In genomic region chr21:33492571-33492970, GRCh38 we compare ENCODE assay signal across 16 cellular contexts. TPM values are rescaled to one million over a fixed set of nuclear protein-coding genes. Genes with fewer than 3 reads are reported as not detected.
A peak's percentile ranks its signal among the peaks of the same experiment; 100 is the strongest.
DNase-seq lines count a peak whose midpoint lies in the region; ATAC-seq, FAIRE-seq and TF ChIP-seq lines count a peak whose summit lies in the region.
"Had no signal": no experiment of that assay in that cellular context is flagged by ENCODE, and none has a peak within 500 bp of the region (broad histone marks: within the 10 kb centered on the region; RNA-seq: fewer than 3 reads in every experiment).

No MANE protein-coding gene starts in this region.

- peaks cover 4% of the 10 kb centered on the region; the same call in 1 of the 3 replicates for H3K4me1 ChIP-seq in A549
- no peaks in the 10 kb centered on the region for H3K4me1 ChIP-seq in Caco-2
- peaks cover 0 to 15% (median 0%) of the 10 kb centered on the region in 3 donors for H3K4me1 ChIP-seq in gastroesophageal sphincter

- in situ Hi-C loops in KBM-7 (cut with MboI; ENCODE audit: low pct_unique_long_range_greater_than_20kb, low sequenced_read_pairs), result no loop called here

- TF ChIP-seq RAD21 in A549 (conservative IDR thresholded peaks at IDR 0.05 in 1 of 2, IDR thresholded peaks at IDR 0.05 in 1 of 2), result no peak

- TF ChIP-seq POLR2A in A549 (IDR thresholded peaks at IDR 0.05; ENCODE audit: low read length), result no peak
- TF ChIP-seq POLR2A in gastroesophageal sphincter (IDR thresholded peaks at IDR 0.05), result no peak

- no peak overlapping the region for H3K27ac Mint-ChIP-seq in Caco-2 (ENCODE audit: unreplicated experiment)
- peak overlapping the region; percentile 90 for H3K27ac Mint-ChIP-seq in dendritic cell treated with granulocyte-macrophage colony-stimulating factor and Interleukin-4, amounts not matched to agents 40 ng/mL and 50 ng/mL, for 4 days

- DNase-seq in A549 (ENCODE audit: low read depth in 1 of 2, low spot score in 1 of 2) (no peak), Caco-2 (no peak), OCI-M1 (lab: John Stamatoyannopoulos, UW) (peak; percentile 29), iPS-NIHi7 (ENCODE audit: extremely low spot score) (no peak), NCI-H774 (lab: John Stamatoyannopoulos, UW) (no peak), KBM-7 (no peak)
- DNase-seq: CD8-positive, alpha-beta memory T cell; left colon; NCI-H187; nucleus accumbens; stimulated activated CD4-positive, alpha-beta T cell treated with anti-CD3 and anti-CD28 coated beads, Interleukin-2, amount 100 ng/mL, for 24 hours; stomach had no signal

- peak overlapping the region; percentile 79; the same call in 1 of the 3 replicates for H3K4me2 ChIP-seq in A549

- no peaks in the 10 kb centered on the region for H3K27me3 ChIP-seq in Caco-2 (replicated peaks; ENCODE audit: control insufficient read depth, insufficient read depth, low read length)
- H3K27me3 ChIP-seq in gastroesophageal sphincter, result no peaks in the 10 kb centered on the region
- H3K27me3 ChIP-seq: stomach had no signal

- intact Hi-C loops in Caco-2 (cut with micrococcal nuclease; ENCODE audit: unreplicated experiment), result no loop called here
- intact Hi-C loops in dendritic cell treated with granulocyte-macrophage colony-stimulating factor and Interleukin-4, amounts not matched to agents 40 ng/mL and 50 ng/mL, for 4 days (cut with micrococcal nuclease), result loop anchor here (5.0 kb wide), 1 partner anchor 50 kb away; the partner anchor contains the start of genes GART and SON

- H3K9me3 Mint-ChIP-seq in Caco-2 (ENCODE audit: unreplicated experiment), result no peaks in the 10 kb centered on the region
- H3K9me3 Mint-ChIP-seq in dendritic cell treated with granulocyte-macrophage colony-stimulating factor and Interleukin-4, amounts not matched to agents 40 ng/mL and 50 ng/mL, for 4 days, result no peaks in the 10 kb centered on the region
- H3K9me3 Mint-ChIP-seq: CD8-positive, alpha-beta memory T cell had no signal

- H3K4me3 ChIP-seq in A549, result no peak overlapping the region
- H3K4me3 ChIP-seq in Caco-2 (ENCODE audit: low read depth, low read length), result no peak overlapping the region
- H3K4me3 ChIP-seq in gastroesophageal sphincter, result no peak overlapping the region

- TF ChIP-seq CTCF in A549 (IDR thresholded peaks at IDR 0.05) (no peak), Caco-2 (IDR thresholded peaks at IDR 0.05; ENCODE audit: insufficient read depth in 1 of 2, low read depth in 1 of 2, low read length in 1 of 2, severe bottlenecking in 1 of 2, unreplicated experiment in 1 of 2) (no peak), gastroesophageal sphincter (IDR thresholded peaks at IDR 0.05) (no peak)

- ATAC-seq in A549 (no peak), gastroesophageal sphincter (no peak)

- no TSS peak for BruUV-seq in Caco-2 (replicated peaks; lab: Mats Ljungman, UMichigan)

- no peak for TF ChIP-seq EP300 in A549 (IDR thresholded peaks at IDR 0.05)
- no peak for TF ChIP-seq EP300 in gastroesophageal sphincter (IDR thresholded peaks at IDR 0.05)

- CTCF ChIA-PET in A549 (lab: Yijun Ruan, JAX) (interaction anchor here (2.7 kb wide), 1 partner anchor 12 kb away, joined by 11 read pairs; the partner anchor contains the start of gene TMEM50B), Caco-2 (lab: Charles Lee) (no interaction called here)

- H3K36me3 ChIP-seq in Caco-2 (ENCODE audit: control insufficient read depth, insufficient read depth, low read length) (no peaks in the 10 kb centered on the region), gastroesophageal sphincter (no peaks in the 10 kb centered on the region)

- POLR2A ChIA-PET in A549 (lab: Yijun Ruan, JAX), result interaction anchor here (0.6 kb wide), 1 partner anchor 13 kb away, joined by 3 read pairs; the partner anchor contains the start of gene TMEM50B
- POLR2A ChIA-PET in Caco-2 (lab: Charles Lee), result no interaction called here

- H3K4me1 Mint-ChIP-seq in Caco-2 (ENCODE audit: low read depth, unreplicated experiment), result peaks cover 8% of the 10 kb centered on the region
- H3K4me1 Mint-ChIP-seq in dendritic cell treated with granulocyte-macrophage colony-stimulating factor and Interleukin-4, amounts not matched to agents 40 ng/mL and 50 ng/mL, for 4 days (ENCODE audit: low read depth), result no peaks in the 10 kb centered on the region

- no peak overlapping the region for H3K27ac ChIP-seq in A549
- peak overlapping the region in 1 of 4 donors; percentile 86 for H3K27ac ChIP-seq in gastroesophageal sphincter

- H3K27me3 Mint-ChIP-seq in Caco-2 (ENCODE audit: insufficient read depth, unreplicated experiment), result no peaks in the 10 kb centered on the region
- peaks cover 2% of the 10 kb centered on the region for H3K27me3 Mint-ChIP-seq in dendritic cell treated with granulocyte-macrophage colony-stimulating factor and Interleukin-4, amounts not matched to agents 40 ng/mL and 50 ng/mL, for 4 days

- peaks cover 18% of the 10 kb centered on the region for H3K36me3 Mint-ChIP-seq in Caco-2 (ENCODE audit: insufficient read depth, unreplicated experiment)
- peaks cover 19% of the 10 kb centered on the region for H3K36me3 Mint-ChIP-seq in dendritic cell treated with granulocyte-macrophage colony-stimulating factor and Interleukin-4, amounts not matched to agents 40 ng/mL and 50 ng/mL, for 4 days (ENCODE audit: low read depth)

- H3K9me3 ChIP-seq in A549 (no peaks in the 10 kb centered on the region), Caco-2 (no peaks in the 10 kb centered on the region), gastroesophageal sphincter (no peaks in the 10 kb centered on the region)
- H3K9me3 ChIP-seq: stomach had no signal

- peak overlapping the region; percentile 80 for H3K4me3 Mint-ChIP-seq in Caco-2 (ENCODE audit: unreplicated experiment)
- no peak overlapping the region for H3K4me3 Mint-ChIP-seq in dendritic cell treated with granulocyte-macrophage colony-stimulating factor and Interleukin-4, amounts not matched to agents 40 ng/mL and 50 ng/mL, for 4 days

- FAIRE-seq in A549 (lab: Jason Lieb, UNC), result no peak
- FAIRE-seq: colon, TTC549 had no signal

- 35% methylated on average over 2 of the region's 2 CpGs for WGBS in A549 (ENCODE audit: missing lambda C conversion rate)
- 44 to 63% methylated on average over 2 of the region's 2 CpGs for whole genome bisulfite sequencing in gastroesophageal sphincter (ENCODE audit: low coverage in 1 of 2), 2 donors

TF ChIP-seq in A549, 52 proteins besides CTCF, POLR2A, EP300 and RAD21:
- TF ChIP-seq CEBPB (IDR thresholded peaks at IDR 0.05) (0 out of 4 replicates have a peak, but pooled peaks of 1 of the 2 experiments have one; percentile 6), ZC3H11A (IDR thresholded peaks at IDR 0.05) (no peak), MYC (IDR thresholded peaks at IDR 0.05; ENCODE audit: borderline replicate concordance, low read length) (no peak)

RNA-seq across cellular contexts. Expression of gene DNAJC28, which starts 1.1 kb away (rescaled TPM):
- polyA plus RNA-seq in A549 (2011; rRNA removed) (0.83 and 1.1 TPM in 2 replicates), A549 (2017; fragmentation: RNase III; extraction: RNeasy Plus Mini Kit Qiagen cat#74134 plus additional on column Dnase treatment) (0.51 to 1.0 TPM (median 0.75 TPM) in 3 replicates)
- polyA plus RNA-seq in A549 (2012; cell fraction: cytosol; rRNA removed), result 0.08 and 0.12 TPM in 2 replicates
- 0.05 TPM in 1 of 2 replicates, not detected in the other for polyA plus RNA-seq in A549 (2012; cell fraction: nucleus; rRNA removed)
- not detected in 2 replicates for polyA minus RNA-seq in A549 (2011; rRNA and poly(A)+ RNA removed)
- total RNA-seq in Caco-2 (2022) (2.5 and 2.7 TPM in 2 replicates), gastroesophageal sphincter (1 to 10 TPM in 3 of 4 donors, under 1 TPM in 1; 0.67 to 4.1 (median 2.7) TPM)

RNA-seq across cellular contexts. Expression of gene TMEM50B, which starts 12.8 kb away (rescaled TPM):
- polyA plus RNA-seq in A549 (2011; rRNA removed) (17.6 and 19.4 TPM in 2 replicates), A549 (2017; fragmentation: RNase III; extraction: RNeasy Plus Mini Kit Qiagen cat#74134 plus additional on column Dnase treatment) (10.1 to 12.1 TPM (median 11.1 TPM) in 3 replicates)
- 8.2 and 8.6 TPM in 2 replicates for polyA plus RNA-seq in A549 (2012; cell fraction: cytosol; rRNA removed)
- 14.6 and 24.9 TPM in 2 replicates for polyA plus RNA-seq in A549 (2012; cell fraction: nucleus; rRNA removed)
- 2.8 TPM in 2 replicates for polyA minus RNA-seq in A549 (2011; rRNA and poly(A)+ RNA removed)
- total RNA-seq in Caco-2 (2022) (21.0 and 25.9 TPM in 2 replicates), gastroesophageal sphincter (100 to 1,000 TPM in 1 of 4 donors, 10 to 100 TPM in 3; 56.4 to 175 (median 90.0) TPM)

RNA-seq across cellular contexts. Expression of gene GART, which starts 49.3 kb away (rescaled TPM):
- 42.3 and 61.6 TPM in 2 replicates for polyA plus RNA-seq in A549 (2011; rRNA removed)
- polyA plus RNA-seq in A549 (2012; cell fraction: cytosol; rRNA removed), result 10.8 and 13.8 TPM in 2 replicates
- 10.9 and 29.9 TPM in 2 replicates for polyA plus RNA-seq in A549 (2012; cell fraction: nucleus; rRNA removed)
- 66.2 to 70.2 TPM (median 68.0 TPM) in 3 replicates for polyA plus RNA-seq in A549 (2017; fragmentation: RNase III; extraction: RNeasy Plus Mini Kit Qiagen cat#74134 plus additional on column Dnase treatment)
- polyA minus RNA-seq in A549 (2011; rRNA and poly(A)+ RNA removed), result 32.6 and 34.6 TPM in 2 replicates
- total RNA-seq in Caco-2 (2022), result 134 and 147 TPM in 2 replicates
- total RNA-seq in gastroesophageal sphincter, result 10 to 100 TPM; 41.8 to 74.2 (median 67.6) TPM

RNA-seq across cellular contexts. Expression of gene SON, which starts 50.3 kb away (rescaled TPM):
- polyA plus RNA-seq in A549 (2011; rRNA removed), result 75.3 and 109 TPM in 2 replicates
- polyA plus RNA-seq in A549 (2012; cell fraction: cytosol; rRNA removed), result 24.4 and 27.7 TPM in 2 replicates
- polyA plus RNA-seq in A549 (2012; cell fraction: nucleus; rRNA removed), result 45.4 and 80.0 TPM in 2 replicates
- 95.9 to 113 TPM (median 108 TPM) in 3 replicates for polyA plus RNA-seq in A549 (2017; fragmentation: RNase III; extraction: RNeasy Plus Mini Kit Qiagen cat#74134 plus additional on column Dnase treatment)
- polyA minus RNA-seq in A549 (2011; rRNA and poly(A)+ RNA removed), result 171 TPM in 2 replicates
- total RNA-seq in Caco-2 (2022), result 220 and 273 TPM in 2 replicates
- 100 to 1,000 TPM; 134 to 474 (median 401) TPM for total RNA-seq in gastroesophageal sphincter
